In the genomic region with DNA sequence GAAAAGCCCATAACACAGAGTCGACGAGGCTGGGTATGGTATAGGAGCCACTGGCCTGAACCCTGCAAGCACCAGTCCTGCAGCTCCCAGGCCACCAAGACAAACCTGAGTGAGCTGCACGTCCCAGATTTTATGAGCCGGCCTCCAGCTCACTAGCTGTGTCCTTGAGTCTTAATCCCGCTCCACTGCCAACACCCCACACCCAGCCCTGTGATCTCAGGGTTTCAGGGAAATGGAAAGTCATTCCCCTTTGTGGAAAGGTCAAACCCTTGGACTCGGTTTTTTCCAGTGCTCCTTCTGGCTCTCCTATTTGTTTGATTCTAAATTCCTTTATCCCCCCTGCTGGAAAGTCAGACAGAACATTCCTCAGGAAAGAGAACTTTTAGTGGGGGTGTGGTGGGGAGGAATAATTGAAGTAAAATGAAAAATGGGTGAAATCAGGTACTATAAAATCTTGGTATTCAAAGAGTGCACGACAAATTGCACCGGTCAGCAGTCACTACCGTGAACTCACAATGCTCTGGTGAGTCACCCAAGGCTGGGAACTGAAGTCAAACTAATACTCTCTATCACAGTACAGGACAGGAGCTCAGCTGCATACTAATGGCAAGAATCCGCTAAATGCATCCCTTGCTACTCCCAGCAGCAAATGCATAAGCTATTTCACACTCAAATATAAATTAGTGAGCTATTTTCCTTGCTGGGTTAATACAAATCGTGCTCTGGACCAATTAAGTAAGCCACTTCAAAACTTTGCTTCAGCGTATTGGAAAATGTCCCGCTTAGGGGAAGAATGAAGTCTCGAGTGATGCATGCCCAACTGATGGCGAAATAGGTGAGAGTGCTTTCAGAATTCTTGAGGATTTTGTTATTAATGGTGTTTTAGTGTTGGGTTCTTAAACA, we compare ENCODE assay signal across 8 cellular contexts. TPM values are rescaled to one million over a fixed set of nuclear protein-coding genes. Genes with fewer than 3 reads are reported as not detected.
A peak's percentile ranks its signal among the peaks of the same experiment; 100 is the strongest.
DNase-seq lines count a peak whose midpoint lies in the region; ATAC-seq and TF ChIP-seq lines count a peak whose summit lies in the region.

No MANE protein-coding gene starts in this region.

- CTCF ChIA-PET in RWPE1 (lab: Yijun Ruan, JAX): interaction anchor here (0.5 to 0.7 kb wide), 2 partner anchors 163 to 294 kb away, joined by 3 read pairs; no protein-coding TSS in a partner anchor

- no peak for TF ChIP-seq CTCF in RWPE1 (conservative IDR thresholded peaks at IDR 0.05; ENCODE audit: low read depth)
- no peak for TF ChIP-seq CTCF in gastroesophageal sphincter (IDR thresholded peaks at IDR 0.05)

- H3K27ac ChIP-seq in RWPE1 (peak overlapping the region; percentile 49), gastroesophageal sphincter (peak overlapping the region; percentile 66 to 86 (median 84))

- H3K4me3 ChIP-seq in gastroesophageal sphincter: no peak overlapping the region

- peaks cover 10 to 66% (median 44%) of the 10 kb centered on the region in 3 donors for H3K4me1 ChIP-seq in gastroesophageal sphincter

- H3K9me3 ChIP-seq in gastroesophageal sphincter: no peaks in the 10 kb centered on the region

- TF ChIP-seq POLR2A in gastroesophageal sphincter (IDR thresholded peaks at IDR 0.05): peak in 1 of 2 donors; percentile 9

- ATAC-seq in gastroesophageal sphincter (peak; percentile 82), HG03108 (IDR thresholded peaks at IDR 0.05; ENCODE audit: unreplicated experiment) (no peak)

- no peaks in the 10 kb centered on the region for H3K27me3 ChIP-seq in gastroesophageal sphincter

- H3K36me3 ChIP-seq in gastroesophageal sphincter: no peaks in the 10 kb centered on the region

- POLR2A ChIA-PET in RWPE1 (lab: Yijun Ruan, JAX; ENCODE audit: low non-redundant PET): no interaction called here

- TF ChIP-seq EP300 in gastroesophageal sphincter (IDR thresholded peaks at IDR 0.05): no peak

- WGBS in gastroesophageal sphincter (ENCODE audit: low coverage in 1 of 2), 2 donors: 18 to 34% methylated on average over 10 to 14 of the region's 15 CpGs

- DNase-seq in EL (peak; percentile 70), RWPE1 (ENCODE audit: low spot score) (peak; percentile 39), pulmonary artery endothelial cell (ENCODE audit: low read depth, low spot score) (peak; percentile 41), NCI-H345 treated with DMSO at 0.1 percent for 48 hours (lab: John Stamatoyannopoulos, UW; ENCODE audit: unreplicated experiment) (no peak), NCI-H2029 treated with DMSO at 0.1 percent for 48 hours (lab: John Stamatoyannopoulos, UW) (no peak)
- DNase-seq in stimulated activated naive CD4-positive, alpha-beta T cell (lab: John Stamatoyannopoulos, UW): no peak

RNA-seq across cellular contexts. Expression of a gene that starts 9.0 kb away (rescaled TPM):
- total RNA-seq in gastroesophageal sphincter (10 to 100 TPM in 3 of 4 donors, 1 to 10 TPM in 1; 9.9 to 20.4 (median 16.4) TPM), pulmonary artery endothelial cell (5.7 and 8.7 TPM in 2 replicates)

Comparison
In these comparisons a context has a peak if more than half of its experiments do, and no peak if none do; other contexts are left out.
1. DNase-seq: peak in EL (single experiment), RWPE1 (single experiment) and pulmonary artery endothelial cell (single experiment); none in stimulated activated naive CD4-positive, alpha-beta T cell (0 of 6), NCI-H345 treated with DMSO at 0.1 percent for 48 hours (single experiment) and NCI-H2029 treated with DMSO at 0.1 percent for 48 hours (single experiment).